Comparison of ENCODE assay signal across 24 cellular contexts in the genomic region with DNA sequence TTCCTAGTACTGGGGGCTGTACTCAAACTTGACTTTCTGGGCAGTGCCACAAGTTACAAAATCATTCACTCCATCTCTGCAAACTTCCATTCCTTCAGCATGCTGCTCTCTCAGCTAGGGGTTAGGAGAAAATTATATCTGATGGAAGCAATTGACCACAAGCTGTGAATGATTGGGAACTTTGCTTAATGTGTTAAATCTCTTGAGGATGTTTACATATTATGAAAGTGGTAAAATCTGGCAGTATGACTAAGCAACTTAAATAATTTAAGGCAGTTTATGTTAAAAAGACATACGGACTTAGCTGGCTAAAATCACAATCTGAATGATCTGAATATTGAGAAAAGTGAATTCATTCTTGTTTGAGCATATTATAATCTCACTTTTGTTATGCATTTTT.
"Had no signal": no experiment of that assay in that cellular context is flagged by ENCODE, and none has a peak within 500 bp of the region (broad histone marks: within the 10 kb centered on the region; RNA-seq: fewer than 3 reads in every experiment).

No MANE protein-coding gene starts in this region.

- H3K4me3 ChIP-seq: dorsolateral prefrontal cortex, gastrocnemius medialis, lower lobe of right lung, mucosa of descending colon, ovary, psoas muscle, sigmoid colon, spleen, thoracic aorta, tibial nerve, upper lobe of left lung had no signal

- H3K36me3 Mint-ChIP-seq: mesothelial cell of epicardium; naive B cell; stimulated activated memory B cell treated with anti-CD40 and anti-IgM and Interleukin-4, amounts not matched to agents 10 μg/mL and 1 μg/mL and 100 μg/mL, for 72 hours had no signal

- ATAC-seq: gastrocnemius medialis; left ventricle myocardium superior; lower lobe of right lung; mucosa of descending colon; natural killer cell treated with Interleukin-12 subunit alpha and Interleukin-12 subunit beta and Interleukin-15 and Interleukin-18, amount 100 ng/mL, for 72 hours; psoas muscle; right cardiac atrium; stimulated activated memory B cell treated with anti-CD40 and anti-IgM and Interleukin-4, amounts not matched to agents 10 μg/mL and 1 μg/mL and 100 μg/mL, for 72 hours had no signal

- H3K36me3 ChIP-seq: gastrocnemius medialis, lower lobe of right lung, ovary, sigmoid colon, spleen, thoracic aorta, tibial nerve, upper lobe of left lung had no signal

- DNase-seq: dorsolateral prefrontal cortex; effector CD4-positive, alpha-beta T cell; foreskin fibroblast; gastrocnemius medialis; head of caudate nucleus; left ventricle myocardium superior; lower lobe of right lung; mucosa of descending colon; naive B cell; occipital lobe; ovary; posterior cingulate gyrus; psoas muscle; right cardiac atrium; sigmoid colon; spleen; stimulated activated CD4-positive, alpha-beta T cell treated with anti-CD3 and anti-CD28 coated beads, Interleukin-4, amount 100 ng/mL, for 4 hours; upper lobe of left lung had no signal

- H3K4me3 Mint-ChIP-seq: mesothelial cell of epicardium; naive B cell; natural killer cell treated with Interleukin-12 subunit alpha and Interleukin-12 subunit beta and Interleukin-15 and Interleukin-18, amount 100 ng/mL, for 72 hours; stimulated activated memory B cell treated with anti-CD40 and anti-IgM and Interleukin-4, amounts not matched to agents 10 μg/mL and 1 μg/mL and 100 μg/mL, for 72 hours; stimulated activated naive CD8-positive, alpha-beta T cell treated with anti-CD3 and anti-CD28 coated beads, Interleukin-15, Interleukin-2, amounts not matched to agents 100 ng/mL and 50 ng/mL, for 24 hours had no signal

- H3K27ac Mint-ChIP-seq: mesothelial cell of epicardium; natural killer cell treated with Interleukin-12 subunit alpha and Interleukin-12 subunit beta and Interleukin-15 and Interleukin-18, amount 100 ng/mL, for 72 hours; stimulated activated memory B cell treated with anti-CD40 and anti-IgM and Interleukin-4, amounts not matched to agents 10 μg/mL and 1 μg/mL and 100 μg/mL, for 72 hours; stimulated activated naive CD8-positive, alpha-beta T cell treated with anti-CD3 and anti-CD28 coated beads, Interleukin-15, Interleukin-2, amounts not matched to agents 100 ng/mL and 50 ng/mL, for 24 hours had no signal

- H3K27me3 ChIP-seq: dorsolateral prefrontal cortex, gastrocnemius medialis, ovary, sigmoid colon, spleen, tibial nerve, upper lobe of left lung had no signal

- H3K27me3 Mint-ChIP-seq: naive B cell; natural killer cell treated with Interleukin-12 subunit alpha and Interleukin-12 subunit beta and Interleukin-15 and Interleukin-18, amount 100 ng/mL, for 72 hours; stimulated activated memory B cell treated with anti-CD40 and anti-IgM and Interleukin-4, amounts not matched to agents 10 μg/mL and 1 μg/mL and 100 μg/mL, for 72 hours; stimulated activated naive CD8-positive, alpha-beta T cell treated with anti-CD3 and anti-CD28 coated beads, Interleukin-15, Interleukin-2, amounts not matched to agents 100 ng/mL and 50 ng/mL, for 24 hours had no signal

- H3K27ac ChIP-seq: dorsolateral prefrontal cortex, gastrocnemius medialis, lower lobe of right lung, ovary, psoas muscle, sigmoid colon, spleen, thoracic aorta, tibial nerve, upper lobe of left lung had no signal

- H3K9me3 ChIP-seq: gastrocnemius medialis, lower lobe of right lung, mucosa of descending colon, ovary, psoas muscle, sigmoid colon, spleen, thoracic aorta, tibial nerve, upper lobe of left lung had no signal

- H3K9me3 Mint-ChIP-seq: mesothelial cell of epicardium; naive B cell; stimulated activated naive CD8-positive, alpha-beta T cell treated with anti-CD3 and anti-CD28 coated beads, Interleukin-15, Interleukin-2, amounts not matched to agents 100 ng/mL and 50 ng/mL, for 24 hours had no signal

- H3K4me1 Mint-ChIP-seq: naive B cell; stimulated activated memory B cell treated with anti-CD40 and anti-IgM and Interleukin-4, amounts not matched to agents 10 μg/mL and 1 μg/mL and 100 μg/mL, for 72 hours had no signal

- H3K4me1 ChIP-seq: gastrocnemius medialis, lower lobe of right lung, psoas muscle, sigmoid colon, spleen, tibial nerve, upper lobe of left lung had no signal
